Comparison of ENCODE assay signal across 22 cellular contexts in the genomic region with DNA sequence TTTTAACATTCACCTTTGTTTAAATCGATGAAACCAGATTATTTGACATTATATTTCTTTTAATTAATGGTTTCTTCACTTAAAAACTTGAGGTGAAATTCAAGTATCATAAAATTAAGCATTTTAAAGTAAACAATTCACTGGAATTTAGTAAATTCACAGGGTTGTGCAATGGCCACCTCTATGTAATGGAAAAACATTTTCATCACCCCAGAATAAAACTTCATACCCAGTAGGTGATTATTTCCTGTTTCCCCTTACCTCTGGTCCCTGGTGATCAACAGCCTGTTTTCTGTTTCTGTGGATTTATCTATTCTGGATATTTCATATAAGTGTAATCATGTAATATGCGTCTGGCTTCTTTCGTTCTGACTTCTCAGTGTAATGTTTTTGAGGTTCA. TPM values are rescaled to one million over a fixed set of nuclear protein-coding genes. Genes with fewer than 3 reads are reported as not detected.
DNase-seq lines count a peak whose midpoint lies in the region; ATAC-seq and TF ChIP-seq lines count a peak whose summit lies in the region.
"Had no signal": no experiment of that assay in that cellular context is flagged by ENCODE, and none has a peak within 500 bp of the region (broad histone marks: within the 10 kb centered on the region; RNA-seq: fewer than 3 reads in every experiment).

No MANE protein-coding gene starts in this region.

- H3K9me3 Mint-ChIP-seq in natural killer cell = no peaks in the 10 kb centered on the region
- no peaks in the 10 kb centered on the region for H3K9me3 Mint-ChIP-seq in natural killer cell treated with Interleukin-12 subunit alpha and Interleukin-12 subunit beta and Interleukin-15 and Interleukin-18, amount 100 ng/mL, for 72 hours
- H3K9me3 Mint-ChIP-seq in effector memory CD8-positive, alpha-beta T cell = no peaks in the 10 kb centered on the region
- H3K9me3 Mint-ChIP-seq: activated B cell treated with CpG ODN at 0.5 μM for 24 hours; activated naive CD4-positive, alpha-beta T cell treated with anti-CD3 and anti-CD28 coated beads, Interleukin-2, amount 10 ng/mL, durations not matched to agents 7 days and 5 days; CD4-positive, CD25-positive, alpha-beta regulatory T cell; neural progenitor cell had no signal

- no peaks in the 10 kb centered on the region for H4K20me1 ChIP-seq in OCI-LY7 (ENCODE audit: insufficient read depth, low read length)

- TF ChIP-seq CTCF in natural killer cell (IDR thresholded peaks at IDR 0.05) (no peak), OCI-LY7 (conservative IDR thresholded peaks at IDR 0.05; ENCODE audit: low read length) (no peak)

- no peaks in the 10 kb centered on the region for H3K9me2 ChIP-seq in OCI-LY7 (ENCODE audit: insufficient read depth, low read length)

- H3K4me2 ChIP-seq in OCI-LY7 (ENCODE audit: low read length) = no peak overlapping the region
- H3K4me2 ChIP-seq: neural progenitor cell, smooth muscle cell had no signal

- H2AFZ ChIP-seq in OCI-LY7 (ENCODE audit: low read length) = no peak overlapping the region
- H2AFZ ChIP-seq: neural progenitor cell had no signal

- TSS peak; percentile 2 for BruUV-seq in OCI-LY7 (replicated peaks; lab: Mats Ljungman, UMichigan)

- peaks cover 94% of the 10 kb centered on the region for H3K36me3 ChIP-seq in OCI-LY7 (ENCODE audit: insufficient read depth, low read length)
- H3K36me3 ChIP-seq in effector memory CD4-positive, alpha-beta T cell (ENCODE audit: control insufficient read depth, insufficient read depth, low read length) = peaks cover 17% of the 10 kb centered on the region

- POLR2A ChIA-PET in OCI-LY7 (lab: Charles Lee) = interaction anchor here (0.6 to 3.1 kb wide), 4 partner anchors 9 to 242 kb away, joined by 3 to 12 read pairs (median 4); no protein-coding TSS in a partner anchor

- peaks cover 16% of the 10 kb centered on the region for H3K36me3 Mint-ChIP-seq in natural killer cell
- peaks cover 10% of the 10 kb centered on the region for H3K36me3 Mint-ChIP-seq in natural killer cell treated with Interleukin-12 subunit alpha and Interleukin-12 subunit beta and Interleukin-15 and Interleukin-18, amount 100 ng/mL, for 72 hours
- H3K36me3 Mint-ChIP-seq in effector memory CD8-positive, alpha-beta T cell (ENCODE audit: insufficient read depth) = peaks cover 65% of the 10 kb centered on the region

- H3K4me1 Mint-ChIP-seq in natural killer cell = peaks cover 15 to 23% of the 10 kb centered on the region in 2 donors
- H3K4me1 Mint-ChIP-seq in natural killer cell treated with Interleukin-12 subunit alpha and Interleukin-12 subunit beta and Interleukin-15 and Interleukin-18, amount 100 ng/mL, for 72 hours (ENCODE audit: low read depth in 2 of 2) = peaks cover 17 to 18% of the 10 kb centered on the region in 2 donors
- peaks cover 10 to 31% of the 10 kb centered on the region in 2 donors for H3K4me1 Mint-ChIP-seq in effector memory CD8-positive, alpha-beta T cell (ENCODE audit: low read depth in 2 of 2)

- no peak for ATAC-seq in natural killer cell
- no peak for ATAC-seq in natural killer cell treated with Interleukin-12 subunit alpha and Interleukin-12 subunit beta and Interleukin-15 and Interleukin-18, amount 100 ng/mL, for 72 hours
- ATAC-seq in effector memory CD8-positive, alpha-beta T cell (replicated peaks) = no peak
- ATAC-seq: heart left ventricle had no signal

- H3K79me2 ChIP-seq in OCI-LY7 (ENCODE audit: insufficient read depth, low read depth, low read length) = peaks cover 81% of the 10 kb centered on the region

- peak overlapping the region; percentile 1 to 36 for H3K27ac Mint-ChIP-seq in natural killer cell
- no peak overlapping the region for H3K27ac Mint-ChIP-seq in natural killer cell treated with Interleukin-12 subunit alpha and Interleukin-12 subunit beta and Interleukin-15 and Interleukin-18, amount 100 ng/mL, for 72 hours
- H3K27ac Mint-ChIP-seq in effector memory CD8-positive, alpha-beta T cell = peak overlapping the region; percentile 2 to 59
- H3K27ac Mint-ChIP-seq: activated B cell treated with CpG ODN at 0.5 μM for 24 hours; CD4-positive, CD25-positive, alpha-beta regulatory T cell; neural progenitor cell had no signal

- H3K27me3 Mint-ChIP-seq in natural killer cell (ENCODE audit: low read depth in 2 of 2) = no peaks in the 10 kb centered on the region
- no peaks in the 10 kb centered on the region for H3K27me3 Mint-ChIP-seq in natural killer cell treated with Interleukin-12 subunit alpha and Interleukin-12 subunit beta and Interleukin-15 and Interleukin-18, amount 100 ng/mL, for 72 hours
- H3K27me3 Mint-ChIP-seq in effector memory CD8-positive, alpha-beta T cell = no peaks in the 10 kb centered on the region
- H3K27me3 Mint-ChIP-seq: activated B cell treated with CpG ODN at 0.5 μM for 24 hours; activated naive CD4-positive, alpha-beta T cell treated with anti-CD3 and anti-CD28 coated beads, Interleukin-2, amount 10 ng/mL, durations not matched to agents 7 days and 5 days; CD4-positive, CD25-positive, alpha-beta regulatory T cell had no signal

- DNase-seq in natural killer cell (no peak), OCI-LY7 (ENCODE audit: low spot score) (no peak)
- DNase-seq in natural killer cell treated with Interleukin-12 subunit alpha and Interleukin-12 subunit beta and Interleukin-15 and Interleukin-18, amount 100 ng/mL, for 72 hours (ENCODE audit: low spot score) = no peak
- DNase-seq in effector memory CD8-positive, alpha-beta T cell = no peak
- no peak for DNase-seq in effector memory CD4-positive, alpha-beta T cell
- DNase-seq in NK-92 treated with Interleukin-12 subunit alpha and Interleukin-12 subunit beta, amount 100 ng/mL, for 24 hours (lab: John Stamatoyannopoulos, UW) = no peak
- no peak for DNase-seq in effector CD4-positive, alpha-beta T cell
- DNase-seq: activated B cell treated with CpG ODN at 0.5 μM for 24 hours; activated naive CD4-positive, alpha-beta T cell treated with anti-CD3 and anti-CD28 coated beads, Interleukin-2, amount 10 ng/mL, durations not matched to agents 7 days and 5 days; activated T-cell treated with anti-CD3 and anti-CD28 coated beads, Interleukin-2, amount 50 U/mL, for 1 hour; CD4-positive, CD25-positive, alpha-beta regulatory T cell; central memory CD4-positive, alpha-beta T cell; DMS 273 treated with DMSO at 0.1 percent for 48 hours; heart left ventricle; KBM-7; NCI-H1105; NCI-H187 treated with DMSO at 0.1 percent for 48 hours; NCI-H524; SHP77 treated with DMSO at 0.1 percent for 48 hours had no signal

- no peak overlapping the region for H3K27ac ChIP-seq in OCI-LY7 (ENCODE audit: low read depth, low read length, poor library complexity, severe bottlenecking)
- no peak overlapping the region for H3K27ac ChIP-seq in effector memory CD4-positive, alpha-beta T cell (ENCODE audit: insufficient read depth, low read length, poor library complexity, severe bottlenecking)
- H3K27ac ChIP-seq: heart left ventricle, neural progenitor cell, right atrium auricular region had no signal

- no peaks in the 10 kb centered on the region for H3K27me3 ChIP-seq in effector memory CD4-positive, alpha-beta T cell (replicated peaks; ENCODE audit: control insufficient read depth, insufficient read depth, low read length, poor library complexity, severe bottlenecking)
- H3K27me3 ChIP-seq: heart left ventricle, neural progenitor cell, right atrium auricular region had no signal

- no peak overlapping the region for H3K4me3 ChIP-seq in OCI-LY7 (ENCODE audit: low read depth, low read length, poor library complexity, severe bottlenecking)
- H3K4me3 ChIP-seq in effector memory CD4-positive, alpha-beta T cell (ENCODE audit: insufficient read depth, low read depth, low read length, poor library complexity, severe bottlenecking) = no peak overlapping the region
- H3K4me3 ChIP-seq: heart left ventricle, neural progenitor cell, right atrium auricular region, smooth muscle cell had no signal

- intact Hi-C loops in natural killer cell (cut with micrococcal nuclease) (no loop called here), OCI-LY7 (cut with micrococcal nuclease; ENCODE audit: unreplicated experiment) (no loop called here)

- H3K4me3 Mint-ChIP-seq in natural killer cell = no peak overlapping the region
- no peak overlapping the region for H3K4me3 Mint-ChIP-seq in natural killer cell treated with Interleukin-12 subunit alpha and Interleukin-12 subunit beta and Interleukin-15 and Interleukin-18, amount 100 ng/mL, for 72 hours
- H3K4me3 Mint-ChIP-seq in effector memory CD8-positive, alpha-beta T cell = no peak overlapping the region
- H3K4me3 Mint-ChIP-seq: activated B cell treated with CpG ODN at 0.5 μM for 24 hours; activated naive CD4-positive, alpha-beta T cell treated with anti-CD3 and anti-CD28 coated beads, Interleukin-2, amount 10 ng/mL, durations not matched to agents 7 days and 5 days; CD4-positive, CD25-positive, alpha-beta regulatory T cell; neural progenitor cell had no signal

- CTCF ChIA-PET in OCI-LY7 (lab: Charles Lee; ENCODE audit: unreplicated experiment) = no interaction called here

- H3K9me3 ChIP-seq in OCI-LY7 (ENCODE audit: low read length) = no peaks in the 10 kb centered on the region
- H3K9me3 ChIP-seq in effector memory CD4-positive, alpha-beta T cell (ENCODE audit: control insufficient read depth, low read length) = no peaks in the 10 kb centered on the region
- H3K9me3 ChIP-seq: heart left ventricle, right atrium auricular region had no signal

- no peaks in the 10 kb centered on the region for H3K4me1 ChIP-seq in OCI-LY7 (ENCODE audit: insufficient read depth, low read length, poor library complexity, severe bottlenecking)
- H3K4me1 ChIP-seq in effector memory CD4-positive, alpha-beta T cell (ENCODE audit: control insufficient read depth, insufficient read depth, low read length, poor library complexity, severe bottlenecking) = peaks cover 3% of the 10 kb centered on the region
- H3K4me1 ChIP-seq: right atrium auricular region had no signal

RNA-seq across cellular contexts. Expression of a gene that starts 27.2 kb away (rescaled TPM):
- total RNA-seq in natural killer cell = 10 to 100 TPM; 38.3 to 58.6 (median 43.0) TPM
- 100 to 1,000 TPM; 136 to 145 TPM for total RNA-seq in natural killer cell treated with Interleukin-12 subunit alpha and Interleukin-12 subunit beta and Interleukin-15 and Interleukin-18, amount 100 ng/mL, for 72 hours
- 65.4 and 86.6 TPM in 2 replicates for total RNA-seq in OCI-LY7 (2014; rRNA removed; shearing (Covaris generic))
- 190 and 226 TPM in 2 replicates for total RNA-seq in OCI-LY7 (2022)

RNA-seq across cellular contexts. Expression of a gene that starts 52.7 kb away (rescaled TPM):
- total RNA-seq in natural killer cell (10 to 100 TPM; 18.4 to 20.5 (median 20.4) TPM), OCI-LY7 (2022) (45.2 and 45.4 TPM in 2 replicates)
- total RNA-seq in natural killer cell treated with Interleukin-12 subunit alpha and Interleukin-12 subunit beta and Interleukin-15 and Interleukin-18, amount 100 ng/mL, for 72 hours = 10 to 100 TPM; 21.6 to 31.4 TPM
- total RNA-seq in OCI-LY7 (2014; rRNA removed; shearing (Covaris generic)) = 26.9 and 27.2 TPM in 2 replicates

Comparison
In these comparisons a context has a peak if more than half of its experiments do, and no peak if none do; other contexts are left out.
1. H3K27ac Mint-ChIP-seq: peak in natural killer cell (2 of 2) and effector memory CD8-positive, alpha-beta T cell (2 of 2); none in natural killer cell treated with Interleukin-12 subunit alpha and Interleukin-12 subunit beta and Interleukin-15 and Interleukin-18, amount 100 ng/mL, for 72 hours (0 of 2).